25 cellular contexts compared by ENCODE assay signal in the genomic region with DNA sequence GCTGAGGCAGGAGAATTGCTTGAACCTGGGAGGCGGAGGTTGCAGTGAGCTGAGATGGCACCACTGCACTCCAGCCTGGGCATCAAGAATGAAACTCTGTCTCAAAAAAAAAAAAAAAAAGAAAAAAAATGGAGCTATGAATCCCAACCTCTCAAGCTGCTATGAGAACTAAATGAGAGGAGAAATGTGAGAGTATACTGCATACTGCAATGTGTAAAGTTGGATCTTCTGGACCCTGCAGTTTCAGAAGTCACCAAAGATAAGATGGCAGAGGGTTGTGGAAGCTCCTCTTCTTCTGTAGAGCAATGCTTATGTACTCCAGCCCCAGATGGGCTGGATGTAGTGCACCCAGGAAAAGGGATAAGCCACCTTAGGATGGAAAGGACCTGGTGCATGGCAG.
"Had no signal": no experiment of that assay in that cellular context is flagged by ENCODE, and none has a peak within 500 bp of the region (broad histone marks: within the 10 kb centered on the region; RNA-seq: fewer than 3 reads in every experiment).

No MANE protein-coding gene starts in this region.

- DNase-seq: activated CD4-positive, alpha-beta T cell treated with anti-CD3 and anti-CD28 coated beads for 48 hours; activated CD4-positive, alpha-beta T cell treated with anti-CD3 and anti-CD28 coated beads, Interleukin-2, amount 50 U/mL, for 4 hours; activated CD4-positive, CD25-positive, alpha-beta regulatory T cell treated with anti-CD3 and anti-CD28 coated beads, Interleukin-2, amount 50 U/mL, for 72 hours; activated effector memory CD4-positive, alpha-beta T cell treated with Interleukin-2 at 50 U/mL for 16 hours; activated naive CD4-positive, alpha-beta T cell; activated T-cell treated with anti-CD3 and anti-CD28 coated beads, Interleukin-2, amount 50 U/mL, for 24 hours; Kasumi-1; MV-4-11; NCI-H1105; NCI-H1436; NCI-H1694 treated with DMSO at 0.1 percent for 48 hours; NCI-H2029 treated with DMSO at 0.1 percent for 48 hours; NCI-H345; NCI-H510A; NCI-H526 treated with DMSO at 0.1 percent for 48 hours; SHP77 had no signal

- H3K36me3 ChIP-seq: cardiac muscle cell had no signal

- H3K4me3 Mint-ChIP-seq: activated CD8-positive, alpha-beta T cell treated with anti-CD3 and anti-CD28 coated beads, Interleukin-2, amount 10 ng/mL, durations not matched to agents 7 days and 5 days; activated naive CD4-positive, alpha-beta T cell treated with anti-CD3 and anti-CD28 coated beads, Interleukin-2, amount 50 U/mL, for 24 hours; activated T-cell treated with anti-CD3 and anti-CD28 coated beads, Interleukin-2, amount 50 U/mL, for 24 hours; activated T-helper 1 cell treated with anti-CD3 and anti-CD28 coated beads, Interleukin-12 subunit alpha, Interleukin-12 subunit beta, Interleukin-2, Interleukin-4 antibody, amounts not matched to agents 30 ng/mL and 10 ng/mL and 1 ng/mL, durations not matched to agents 14 hours and 24 hours and 36 hours; brain; T-helper 1 cell treated with Interleukin-12 subunit alpha and Interleukin-12 subunit beta and Interleukin-4 antibody, amounts not matched to agents 30 μg/mL and 1 μg/mL, for 36 hours; WTC11 had no signal

- H3K27ac ChIP-seq: ascending aorta, cardiac muscle cell, SJSA1 had no signal

- H3K4me3 ChIP-seq: ascending aorta, cardiac muscle cell, SJSA1 had no signal

- H3K9me3 ChIP-seq: ascending aorta, SJSA1 had no signal

- H3K4me1 Mint-ChIP-seq: WTC11 had no signal

- H3K27me3 ChIP-seq: ascending aorta, cardiac muscle cell, SJSA1 had no signal

- H3K36me3 Mint-ChIP-seq: activated naive CD4-positive, alpha-beta T cell treated with anti-CD3 and anti-CD28 coated beads, Interleukin-2, amount 50 U/mL, for 24 hours; WTC11 had no signal

- H3K9me3 Mint-ChIP-seq: activated naive CD4-positive, alpha-beta T cell treated with anti-CD3 and anti-CD28 coated beads, Interleukin-2, amount 50 U/mL, for 24 hours; activated T-cell treated with anti-CD3 and anti-CD28 coated beads, Interleukin-2, amount 50 U/mL, for 24 hours; activated T-helper 1 cell treated with anti-CD3 and anti-CD28 coated beads, Interleukin-12 subunit alpha, Interleukin-12 subunit beta, Interleukin-2, Interleukin-4 antibody, amounts not matched to agents 30 ng/mL and 10 ng/mL and 1 ng/mL, durations not matched to agents 14 hours and 24 hours and 36 hours; T-helper 1 cell treated with Interleukin-12 subunit alpha and Interleukin-12 subunit beta and Interleukin-4 antibody, amounts not matched to agents 30 μg/mL and 1 μg/mL, for 36 hours; WTC11 had no signal

- H3K27ac Mint-ChIP-seq: activated CD8-positive, alpha-beta T cell treated with anti-CD3 and anti-CD28 coated beads, Interleukin-2, amount 10 ng/mL, durations not matched to agents 7 days and 5 days; activated naive CD4-positive, alpha-beta T cell treated with anti-CD3 and anti-CD28 coated beads, Interleukin-2, amount 50 U/mL, for 24 hours; activated T-cell treated with anti-CD3 and anti-CD28 coated beads, Interleukin-2, amount 50 U/mL, for 24 hours; activated T-helper 1 cell treated with anti-CD3 and anti-CD28 coated beads, Interleukin-12 subunit alpha, Interleukin-12 subunit beta, Interleukin-2, Interleukin-4 antibody, amounts not matched to agents 30 ng/mL and 10 ng/mL and 1 ng/mL, durations not matched to agents 14 hours and 24 hours and 36 hours; T-helper 1 cell treated with Interleukin-12 subunit alpha and Interleukin-12 subunit beta and Interleukin-4 antibody, amounts not matched to agents 30 μg/mL and 1 μg/mL, for 36 hours; WTC11 had no signal

- ATAC-seq: WTC11 had no signal
